11 cellular contexts compared by ENCODE assay signal in genomic region chr16:27290582-27290981, GRCh38.
"Had no signal": no experiment of that assay in that cellular context is flagged by ENCODE, and none has a peak within 500 bp of the region (broad histone marks: within the 10 kb centered on the region; RNA-seq: fewer than 3 reads in every experiment).

No MANE protein-coding gene starts in this region.

- H3K27me3 ChIP-seq: cardiac muscle cell, gastroesophageal sphincter, ovary, sigmoid colon had no signal

- H3K4me3 ChIP-seq: cardiac muscle cell, gastroesophageal sphincter, ovary, sigmoid colon had no signal

- DNase-seq: activated CD4-positive, CD25-positive, alpha-beta regulatory T cell; activated CD8-positive, alpha-beta T cell treated with anti-CD3 and anti-CD28 coated beads, Interleukin-2, amount 10 ng/mL, durations not matched to agents 7 days and 5 days; kidney; ovary; Right ventricle myocardium superior; sigmoid colon; SK-N-SH; T-helper 17 cell had no signal

- H3K27me3 Mint-ChIP-seq: T-helper 17 cell had no signal

- H3K27ac ChIP-seq: cardiac muscle cell, ovary had no signal

- H3K9me3 ChIP-seq: gastroesophageal sphincter, ovary, sigmoid colon, SK-N-SH had no signal

- H3K4me1 ChIP-seq: sigmoid colon had no signal

- H3K36me3 ChIP-seq: cardiac muscle cell, gastroesophageal sphincter, ovary, sigmoid colon had no signal

- H3K4me1 Mint-ChIP-seq: neural crest cell had no signal

- H3K4me3 Mint-ChIP-seq: activated CD8-positive, alpha-beta T cell treated with anti-CD3 and anti-CD28 coated beads, Interleukin-2, amount 10 ng/mL, durations not matched to agents 7 days and 5 days; neural crest cell had no signal

- H3K27ac Mint-ChIP-seq: activated CD8-positive, alpha-beta T cell treated with anti-CD3 and anti-CD28 coated beads, Interleukin-2, amount 10 ng/mL, durations not matched to agents 7 days and 5 days; T-helper 17 cell had no signal

- ATAC-seq: activated CD8-positive, alpha-beta T cell treated with anti-CD3 and anti-CD28 coated beads, Interleukin-2, amount 10 ng/mL, durations not matched to agents 7 days and 5 days; T-helper 17 cell had no signal
